1 cellular context compared by ENCODE assay signal in the genomic region with DNA sequence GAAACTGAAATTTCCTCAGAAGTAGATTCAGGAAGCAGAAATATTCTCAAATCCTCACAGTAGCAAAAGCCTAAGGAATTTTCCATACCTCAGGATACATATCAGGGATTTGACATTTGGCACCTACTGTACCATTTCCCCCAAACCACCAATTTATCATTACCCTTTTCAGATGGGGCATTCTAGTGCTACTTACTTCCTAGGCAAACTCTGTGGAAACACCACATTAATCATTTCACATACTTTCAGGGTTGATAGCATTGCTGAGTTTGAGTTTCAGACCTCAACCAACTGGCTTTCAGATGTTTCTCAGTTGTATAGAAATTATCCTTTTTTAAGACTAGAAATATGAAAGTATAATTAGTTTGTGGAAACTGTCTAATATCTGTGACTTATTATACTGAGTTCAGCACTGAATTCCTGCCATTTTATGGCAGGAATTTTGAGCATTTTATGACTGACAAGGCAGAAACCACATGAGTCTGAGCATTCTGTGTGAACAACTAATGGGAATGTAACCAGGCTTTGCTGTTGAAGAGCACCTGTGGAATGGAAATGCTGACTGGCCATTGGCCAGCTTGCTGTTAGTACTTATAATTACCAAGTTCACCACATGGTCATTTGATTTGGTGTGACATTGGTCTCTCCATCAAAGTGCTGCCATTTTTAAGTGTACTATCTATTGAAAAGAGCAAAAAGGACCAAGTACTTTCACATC.
TF ChIP-seq lines count a peak whose summit lies in the region.

No MANE protein-coding gene starts in this region.

TF ChIP-seq in GM23338, 12 proteins besides CTCF, POLR2A, EP300 and RAD21 (continued from another document):
- TF ChIP-seq, protein P1, sequence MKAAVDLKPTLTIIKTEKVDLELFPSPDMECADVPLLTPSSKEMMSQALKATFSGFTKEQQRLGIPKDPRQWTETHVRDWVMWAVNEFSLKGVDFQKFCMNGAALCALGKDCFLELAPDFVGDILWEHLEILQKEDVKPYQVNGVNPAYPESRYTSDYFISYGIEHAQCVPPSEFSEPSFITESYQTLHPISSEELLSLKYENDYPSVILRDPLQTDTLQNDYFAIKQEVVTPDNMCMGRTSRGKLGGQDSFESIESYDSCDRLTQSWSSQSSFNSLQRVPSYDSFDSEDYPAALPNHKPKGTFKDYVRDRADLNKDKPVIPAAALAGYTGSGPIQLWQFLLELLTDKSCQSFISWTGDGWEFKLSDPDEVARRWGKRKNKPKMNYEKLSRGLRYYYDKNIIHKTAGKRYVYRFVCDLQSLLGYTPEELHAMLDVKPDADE (IDR thresholded peaks at IDR 0.05): no peak
- TF ChIP-seq STAT1 (IDR thresholded peaks at IDR 0.05; ENCODE audit: unreplicated experiment): no peak
- TF ChIP-seq EZH2phosphoT487 (IDR thresholded peaks at IDR 0.05; ENCODE audit: unreplicated experiment): no peak
- TF ChIP-seq, protein P2, sequence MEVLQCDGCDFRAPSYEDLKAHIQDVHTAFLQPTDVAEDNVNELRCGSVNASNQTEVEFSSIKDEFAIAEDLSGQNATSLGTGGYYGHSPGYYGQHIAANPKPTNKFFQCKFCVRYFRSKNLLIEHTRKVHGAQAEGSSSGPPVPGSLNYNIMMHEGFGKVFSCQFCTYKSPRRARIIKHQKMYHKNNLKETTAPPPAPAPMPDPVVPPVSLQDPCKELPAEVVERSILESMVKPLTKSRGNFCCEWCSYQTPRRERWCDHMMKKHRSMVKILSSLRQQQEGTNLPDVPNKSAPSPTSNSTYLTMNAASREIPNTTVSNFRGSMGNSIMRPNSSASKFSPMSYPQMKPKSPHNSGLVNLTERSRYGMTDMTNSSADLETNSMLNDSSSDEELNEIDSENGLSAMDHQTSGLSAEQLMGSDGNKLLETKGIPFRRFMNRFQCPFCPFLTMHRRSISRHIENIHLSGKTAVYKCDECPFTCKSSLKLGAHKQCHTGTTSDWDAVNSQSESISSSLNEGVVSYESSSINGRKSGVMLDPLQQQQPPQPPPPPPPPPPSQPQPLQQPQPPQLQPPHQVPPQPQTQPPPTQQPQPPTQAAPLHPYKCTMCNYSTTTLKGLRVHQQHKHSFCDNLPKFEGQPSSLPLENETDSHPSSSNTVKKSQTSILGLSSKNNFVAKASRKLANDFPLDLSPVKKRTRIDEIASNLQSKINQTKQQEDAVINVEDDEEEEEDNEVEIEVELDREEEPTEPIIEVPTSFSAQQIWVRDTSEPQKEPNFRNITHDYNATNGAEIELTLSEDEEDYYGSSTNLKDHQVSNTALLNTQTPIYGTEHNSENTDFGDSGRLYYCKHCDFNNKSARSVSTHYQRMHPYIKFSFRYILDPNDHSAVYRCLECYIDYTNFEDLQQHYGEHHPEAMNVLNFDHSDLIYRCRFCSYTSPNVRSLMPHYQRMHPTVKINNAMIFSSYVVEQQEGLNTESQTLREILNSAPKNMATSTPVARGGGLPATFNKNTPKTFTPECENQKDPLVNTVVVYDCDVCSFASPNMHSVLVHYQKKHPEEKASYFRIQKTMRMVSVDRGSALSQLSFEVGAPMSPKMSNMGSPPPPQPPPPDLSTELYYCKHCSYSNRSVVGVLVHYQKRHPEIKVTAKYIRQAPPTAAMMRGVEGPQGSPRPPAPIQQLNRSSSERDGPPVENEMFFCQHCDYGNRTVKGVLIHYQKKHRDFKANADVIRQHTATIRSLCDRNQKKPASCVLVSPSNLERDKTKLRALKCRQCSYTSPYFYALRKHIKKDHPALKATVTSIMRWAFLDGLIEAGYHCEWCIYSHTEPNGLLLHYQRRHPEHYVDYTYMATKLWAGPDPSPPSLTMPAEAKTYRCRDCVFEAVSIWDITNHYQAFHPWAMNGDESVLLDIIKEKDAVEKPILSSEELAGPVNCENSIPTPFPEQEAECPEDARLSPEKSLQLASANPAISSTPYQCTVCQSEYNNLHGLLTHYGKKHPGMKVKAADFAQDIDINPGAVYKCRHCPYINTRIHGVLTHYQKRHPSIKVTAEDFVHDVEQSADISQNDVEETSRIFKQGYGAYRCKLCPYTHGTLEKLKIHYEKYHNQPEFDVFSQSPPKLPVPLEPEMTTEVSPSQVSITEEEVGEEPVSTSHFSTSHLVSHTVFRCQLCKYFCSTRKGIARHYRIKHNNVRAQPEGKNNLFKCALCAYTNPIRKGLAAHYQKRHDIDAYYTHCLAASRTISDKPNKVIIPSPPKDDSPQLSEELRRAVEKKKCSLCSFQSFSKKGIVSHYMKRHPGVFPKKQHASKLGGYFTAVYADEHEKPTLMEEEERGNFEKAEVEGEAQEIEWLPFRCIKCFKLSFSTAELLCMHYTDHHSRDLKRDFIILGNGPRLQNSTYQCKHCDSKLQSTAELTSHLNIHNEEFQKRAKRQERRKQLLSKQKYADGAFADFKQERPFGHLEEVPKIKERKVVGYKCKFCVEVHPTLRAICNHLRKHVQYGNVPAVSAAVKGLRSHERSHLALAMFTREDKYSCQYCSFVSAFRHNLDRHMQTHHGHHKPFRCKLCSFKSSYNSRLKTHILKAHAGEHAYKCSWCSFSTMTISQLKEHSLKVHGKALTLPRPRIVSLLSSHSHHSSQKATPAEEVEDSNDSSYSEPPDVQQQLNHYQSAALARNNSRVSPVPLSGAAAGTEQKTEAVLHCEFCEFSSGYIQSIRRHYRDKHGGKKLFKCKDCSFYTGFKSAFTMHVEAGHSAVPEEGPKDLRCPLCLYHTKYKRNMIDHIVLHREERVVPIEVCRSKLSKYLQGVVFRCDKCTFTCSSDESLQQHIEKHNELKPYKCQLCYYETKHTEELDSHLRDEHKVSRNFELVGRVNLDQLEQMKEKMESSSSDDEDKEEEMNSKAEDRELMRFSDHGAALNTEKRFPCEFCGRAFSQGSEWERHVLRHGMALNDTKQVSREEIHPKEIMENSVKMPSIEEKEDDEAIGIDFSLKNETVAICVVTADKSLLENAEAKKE (CRISPR knock-in tag; IDR thresholded peaks at IDR 0.05): no peak
TF ChIP-seq in GM23338: peak in this region for 0.
